In the genomic region with DNA sequence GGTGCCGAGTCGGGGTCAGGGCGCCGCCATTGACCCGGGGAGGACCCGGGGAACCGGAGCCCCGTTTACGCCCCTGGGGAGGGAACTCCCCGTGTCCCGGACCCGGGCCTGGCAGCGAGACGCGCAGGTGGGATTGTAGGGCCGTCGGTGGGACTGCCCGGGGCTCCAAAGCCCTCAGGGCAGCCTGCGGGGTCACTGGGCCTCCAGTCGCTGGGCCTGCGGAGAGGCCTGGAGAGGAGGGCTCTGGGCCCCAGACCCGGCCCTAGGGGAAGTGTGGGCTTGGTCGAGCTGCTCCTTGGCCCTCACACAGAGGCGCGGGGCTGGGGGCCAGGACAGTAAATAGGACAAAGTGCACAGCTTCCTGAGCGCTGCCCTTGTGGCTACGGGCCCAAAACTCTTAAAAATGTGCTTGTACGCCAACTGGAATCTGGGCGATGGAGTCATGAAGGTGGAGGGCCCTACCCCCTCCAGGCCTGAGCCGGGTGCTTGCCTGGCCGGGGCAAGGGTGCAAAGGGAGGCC, we compare ENCODE assay signal across 8 cellular contexts. TPM values are rescaled to one million over a fixed set of nuclear protein-coding genes. Genes with fewer than 3 reads are reported as not detected.
A peak's percentile ranks its signal among the peaks of the same experiment; 100 is the strongest.
DNase-seq lines count a peak whose midpoint lies in the region; ATAC-seq and TF ChIP-seq lines count a peak whose summit lies in the region.

No MANE protein-coding gene starts in this region.

- H3K4me1 ChIP-seq in skeletal muscle tissue (ENCODE audit: control insufficient read depth in 3 of 3, insufficient read depth in 3 of 3, low read length in 3 of 3), result peaks cover 14 to 41% (median 18%) of the 10 kb centered on the region in 3 donors

- peaks cover 42% of the 10 kb centered on the region for H3K9me3 Mint-ChIP-seq in nephron progenitor cell

- H3K27me3 ChIP-seq in skeletal muscle tissue (ENCODE audit: control insufficient read depth in 3 of 3, insufficient read depth in 3 of 3, low read length in 3 of 3), result no peaks in the 10 kb centered on the region

- H3K36me3 ChIP-seq in skeletal muscle tissue (ENCODE audit: control insufficient read depth in 3 of 3, insufficient read depth in 3 of 3, low read length in 3 of 3), result peaks cover 0 to under 1% (median 0%) of the 10 kb centered on the region in 3 donors

- H3K4me1 Mint-ChIP-seq in T-helper 17 cell (peaks cover 9% of the 10 kb centered on the region), nephron progenitor cell (peaks cover 32% of the 10 kb centered on the region)

- no peak overlapping the region for H3K27ac Mint-ChIP-seq in T-helper 17 cell
- no peak overlapping the region for H3K27ac Mint-ChIP-seq in nephron progenitor cell

- H3K9me3 ChIP-seq in skeletal muscle tissue (ENCODE audit: control insufficient read depth in 3 of 3, low read length in 3 of 3) (no peaks in the 10 kb centered on the region), T-helper 17 cell (ENCODE audit: control insufficient read depth, low read length, poor library complexity, severe bottlenecking) (no peaks in the 10 kb centered on the region)

- peak; percentile 85 for ATAC-seq in left ventricle myocardium superior
- no peak for ATAC-seq in T-helper 17 cell

- peak overlapping the region; percentile 84 for H3K27ac ChIP-seq in skeletal muscle tissue (ENCODE audit: low read depth, low read length)

- DNase-seq in GM20000 (ENCODE audit: low spot score), result peak; percentile 39
- peak; percentile 86 for DNase-seq in left ventricle myocardium superior
- DNase-seq in T-helper 17 cell, result no peak
- DNase-seq in superior temporal gyrus (ENCODE audit: extremely low spot score), result no peak
- no peak for DNase-seq in nephron progenitor cell
- DNase-seq in germinal center (ENCODE audit: low spot score), result no peak

- peaks cover 4% of the 10 kb centered on the region for H3K36me3 Mint-ChIP-seq in T-helper 17 cell (ENCODE audit: low read depth)
- H3K36me3 Mint-ChIP-seq in nephron progenitor cell (ENCODE audit: low read depth), result peaks cover 39% of the 10 kb centered on the region

- H3K9ac ChIP-seq in skeletal muscle tissue (ENCODE audit: low read depth in 1 of 3, low read length in 3 of 3), result peak overlapping the region; percentile 79 to 86 (median 84)

- no peak for TF ChIP-seq CTCF in GM20000 (IDR thresholded peaks at IDR 0.05; ENCODE audit: extremely low read depth, missing control alignments)
- TF ChIP-seq CTCF in WI38 (IDR thresholded peaks at IDR 0.05; ENCODE audit: low read depth, low read length), result no peak
- TF ChIP-seq CTCF in nephron progenitor cell (IDR thresholded peaks at IDR 0.05), result no peak

- H3K27me3 Mint-ChIP-seq in T-helper 17 cell (peaks cover 14% of the 10 kb centered on the region), nephron progenitor cell (ENCODE audit: low read depth, poor library complexity) (peaks cover 24% of the 10 kb centered on the region)

- intact Hi-C loops in left ventricle myocardium superior (cut with micrococcal nuclease), result no loop called here

- H3K4me3 Mint-ChIP-seq in T-helper 17 cell (no peak overlapping the region), nephron progenitor cell (no peak overlapping the region)

- H3K4me3 ChIP-seq in WI38 (ENCODE audit: low read depth, low read length), result peak overlapping the region; percentile 60
- peak overlapping the region; percentile 54 to 82 (median 82) for H3K4me3 ChIP-seq in skeletal muscle tissue (ENCODE audit: low read length in 3 of 3)

RNA-seq across cellular contexts. Expression of gene ECHDC3, which starts 0.7 kb away (rescaled TPM):
- 94.6 TPM for total RNA-seq in left ventricle myocardium superior
- total RNA-seq in skeletal muscle tissue, result 20.9 TPM
- under 1 TPM in 1 of 2 donors, not detected in 1; 0.72 TPM for total RNA-seq in T-helper 17 cell

Comparison
In these comparisons a context has a peak if more than half of its experiments do, and no peak if none do; other contexts are left out.
1. DNase-seq: peak in GM20000 (single experiment) and left ventricle myocardium superior (single experiment); none in T-helper 17 cell (0 of 3), superior temporal gyrus (single experiment), nephron progenitor cell (single experiment) and germinal center (single experiment).
2. RNA of gene ECHDC3, which starts 0.7 kb away (total RNA-seq): 94.6 TPM in left ventricle myocardium superior (single experiment) and 20.9 TPM in skeletal muscle tissue (single experiment); 0.72 TPM in T-helper 17 cell; every median in the first group is over 10 times any median in the second.